In genomic region chr17:46764709-46765401, GRCh38 we compare ENCODE assay signal across 9 cellular contexts. TPM values are rescaled to one million over a fixed set of nuclear protein-coding genes. Genes with fewer than 3 reads are reported as not detected.
DNase-seq lines count a peak whose midpoint lies in the region; ATAC-seq and TF ChIP-seq lines count a peak whose summit lies in the region.
"Had no signal": no experiment of that assay in that cellular context is flagged by ENCODE, and none has a peak within 500 bp of the region (broad histone marks: within the 10 kb centered on the region; RNA-seq: fewer than 3 reads in every experiment).

No MANE protein-coding gene starts in this region.

- TF ChIP-seq CTCF in cardiac fibroblast (IDR thresholded peaks at IDR 0.05; ENCODE audit: low read depth, low read length) (no peak), right lobe of liver (IDR thresholded peaks at IDR 0.05) (no peak)

- no peak for TF ChIP-seq POLR2A in right lobe of liver (IDR thresholded peaks at IDR 0.05)

- peaks cover 2% of the 10 kb centered on the region for H3K4me1 Mint-ChIP-seq in T-helper 2 cell treated with Interferon-gamma antibody and Interleukin-4, amounts not matched to agents 5 μg/mL and 100 μg/mL, for 36 hours (ENCODE audit: low read depth)

- no peaks in the 10 kb centered on the region for H3K9me3 ChIP-seq in right lobe of liver
- no peaks in the 10 kb centered on the region for H3K9me3 ChIP-seq in HAP-1

- peak; percentile 64 to 94 (median 83) for ATAC-seq in right lobe of liver
- ATAC-seq in HG03280 (IDR thresholded peaks at IDR 0.05; ENCODE audit: unreplicated experiment), result no peak
- ATAC-seq in HG02798 (IDR thresholded peaks at IDR 0.05; ENCODE audit: poor library complexity, unreplicated experiment), result no peak
- ATAC-seq: CD8-positive, alpha-beta T cell had no signal

- in situ Hi-C loops in HAP-1 (cut with MboI; ENCODE audit: low sequenced_read_pairs), result no loop called here

- H3K27ac ChIP-seq in right lobe of liver, result no peak overlapping the region

- peaks cover 15% of the 10 kb centered on the region for H3K27me3 Mint-ChIP-seq in T-helper 2 cell treated with Interferon-gamma antibody and Interleukin-4, amounts not matched to agents 5 μg/mL and 100 μg/mL, for 36 hours (ENCODE audit: low read depth)

- no peaks in the 10 kb centered on the region for H3K36me3 Mint-ChIP-seq in T-helper 2 cell treated with Interferon-gamma antibody and Interleukin-4, amounts not matched to agents 5 μg/mL and 100 μg/mL, for 36 hours (ENCODE audit: low read depth)
- H3K36me3 Mint-ChIP-seq: CD8-positive, alpha-beta T cell had no signal

- H3K4me1 ChIP-seq in right lobe of liver (peaks cover 0 to 6% (median 2%) of the 10 kb centered on the region in 4 donors), HAP-1 (no peaks in the 10 kb centered on the region)

- no peak overlapping the region for H3K27ac Mint-ChIP-seq in T-helper 2 cell treated with Interferon-gamma antibody and Interleukin-4, amounts not matched to agents 5 μg/mL and 100 μg/mL, for 36 hours
- H3K27ac Mint-ChIP-seq: CD8-positive, alpha-beta T cell had no signal

- H3K9me3 Mint-ChIP-seq in T-helper 2 cell treated with Interferon-gamma antibody and Interleukin-4, amounts not matched to agents 5 μg/mL and 100 μg/mL, for 36 hours, result no peaks in the 10 kb centered on the region
- H3K9me3 Mint-ChIP-seq: CD8-positive, alpha-beta T cell had no signal

- H3K27me3 ChIP-seq in right lobe of liver, result no peaks in the 10 kb centered on the region
- H3K27me3 ChIP-seq in HAP-1 (ENCODE audit: low read depth), result no peaks in the 10 kb centered on the region

- intact Hi-C loops in right lobe of liver (cut with DNase I), result no loop called here

- no peak overlapping the region for H3K4me3 ChIP-seq in cardiac fibroblast (replicated peaks in 1 of 2; ENCODE audit: low read depth in 2 of 2, low read length in 2 of 2)
- no peak overlapping the region for H3K4me3 ChIP-seq in right lobe of liver
- H3K4me3 ChIP-seq in HAP-1, result no peak overlapping the region

- no peaks in the 10 kb centered on the region for H3K36me3 ChIP-seq in right lobe of liver
- H3K36me3 ChIP-seq in HAP-1 (replicated peaks), result no peaks in the 10 kb centered on the region

- H3K4me3 Mint-ChIP-seq in T-helper 2 cell treated with Interferon-gamma antibody and Interleukin-4, amounts not matched to agents 5 μg/mL and 100 μg/mL, for 36 hours, result no peak overlapping the region
- H3K4me3 Mint-ChIP-seq: CD8-positive, alpha-beta T cell had no signal

- 38% methylated on average over 6 of the region's 13 CpGs for WGBS in right lobe of liver (ENCODE audit: insufficient coverage, low coverage, low lambda C conversion rate, missing lambda C conversion rate)

- DNase-seq in AG08395 (ENCODE audit: low spot score) (peak; percentile 66), M059J (ENCODE audit: low read depth) (peak; percentile 99), cardiac fibroblast (ENCODE audit: low read depth in 2 of 2) (peak; percentile 83 to 87), right lobe of liver (peak in 1 of 3 donors; percentile 86), HAP-1 (ENCODE audit: low spot score in 2 of 2) (no peak)
- DNase-seq in T-helper 2 cell treated with Interferon-gamma antibody and Interleukin-4, amounts not matched to agents 5 μg/mL and 100 μg/mL, for 36 hours (ENCODE audit: low spot score), result no peak
- DNase-seq: CD8-positive, alpha-beta T cell had no signal

RNA-seq across cellular contexts. Expression of gene WNT3, which starts 53.6 kb away (rescaled TPM):
- total RNA-seq in M059J (2014; rRNA removed; shearing (Covaris generic)), result 5.0 and 5.3 TPM in 2 replicates
- 1 to 10 TPM; 1.0 to 5.0 (median 4.0) TPM for total RNA-seq in right lobe of liver
- total RNA-seq: CD8-positive, alpha-beta T cell had no signal

Comparison
In these comparisons a context has a peak if more than half of its experiments do, and no peak if none do; other contexts are left out.
1. DNase-seq: peak in AG08395 (single experiment), M059J (single experiment) and cardiac fibroblast (2 of 2); none in HAP-1 (0 of 2) and T-helper 2 cell treated with Interferon-gamma antibody and Interleukin-4, amounts not matched to agents 5 μg/mL and 100 μg/mL, for 36 hours (single experiment).
2. ATAC-seq: peak in right lobe of liver (4 of 4); none in HG03280 (single experiment) and HG02798 (single experiment).